ENCODE assay signal across 11 cellular contexts in the genomic region with DNA sequence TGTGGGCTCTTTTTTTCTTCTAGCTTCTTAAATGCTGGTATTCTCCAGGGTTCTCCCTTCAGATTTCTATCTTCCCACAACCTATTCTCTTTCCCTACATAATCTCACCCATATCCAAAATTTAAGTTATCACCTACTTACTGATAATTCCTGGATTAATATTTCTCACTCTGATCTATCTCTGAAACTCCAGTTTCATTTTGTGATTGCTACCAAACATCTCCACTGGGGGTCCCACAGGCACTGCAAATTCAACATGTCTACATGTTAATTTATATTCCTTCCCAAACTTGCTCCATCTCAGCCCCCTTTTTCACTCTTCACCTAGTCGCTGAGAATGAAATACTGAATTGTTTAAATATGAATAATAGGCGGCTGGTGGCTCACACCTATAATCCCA. TPM values are rescaled to one million over a fixed set of nuclear protein-coding genes. Genes with fewer than 3 reads are reported as not detected.
DNase-seq lines count a peak whose midpoint lies in the region; ATAC-seq, FAIRE-seq and TF ChIP-seq lines count a peak whose summit lies in the region.
"Had no signal": no experiment of that assay in that cellular context is flagged by ENCODE, and none has a peak within 500 bp of the region (broad histone marks: within the 10 kb centered on the region; RNA-seq: fewer than 3 reads in every experiment).

No MANE protein-coding gene starts in this region.

- H3K4me1 Mint-ChIP-seq in activated naive CD8-positive, alpha-beta T cell treated with anti-CD3 and anti-CD28 coated beads, Interleukin-2, amount 10 ng/mL, durations not matched to agents 7 days and 5 days: peaks cover 44% of the 10 kb centered on the region
- H3K4me1 Mint-ChIP-seq in activated naive CD8-positive, alpha-beta T cell treated with anti-CD3 and anti-CD28 coated beads for 36 hours: peaks cover 40% of the 10 kb centered on the region
- H3K4me1 Mint-ChIP-seq in chondrocyte (ENCODE audit: low read depth): peaks cover 9% of the 10 kb centered on the region
- H3K4me1 Mint-ChIP-seq in stimulated activated effector memory CD8-positive, alpha-beta T cell treated with anti-CD3 and anti-CD28 coated beads, Interleukin-12 subunit alpha, Interleukin-12 subunit beta, amount 100 ng/mL, for 72 hours: peaks cover 44% of the 10 kb centered on the region

- H3K27ac ChIP-seq in OCI-LY1 (ENCODE audit: low read depth, low read length, poor library complexity, severe bottlenecking) (no peak overlapping the region), substantia nigra (ENCODE audit: low read depth, low read length, poor library complexity, severe bottlenecking) (no peak overlapping the region)
- H3K27ac ChIP-seq: SK-N-MC had no signal

- H3K4me1 ChIP-seq in OCI-LY1 (ENCODE audit: insufficient read depth, low read length, severe bottlenecking): peaks cover 12% of the 10 kb centered on the region

- no peaks in the 10 kb centered on the region; the same call in 1 of the 2 replicates for H3F3A ChIP-seq in OCI-LY1 (ENCODE audit: insufficient read depth, low read length)

- TF ChIP-seq CTCF in OCI-LY1 (IDR thresholded peaks at IDR 0.05; ENCODE audit: low read length) (peak; percentile 58), chondrocyte (IDR thresholded peaks at IDR 0.05) (peak; percentile 65)

- H3K36me3 Mint-ChIP-seq in activated naive CD8-positive, alpha-beta T cell treated with anti-CD3 and anti-CD28 coated beads, Interleukin-2, amount 10 ng/mL, durations not matched to agents 7 days and 5 days: peaks cover 2% of the 10 kb centered on the region
- H3K36me3 Mint-ChIP-seq in activated naive CD8-positive, alpha-beta T cell treated with anti-CD3 and anti-CD28 coated beads for 36 hours: no peaks in the 10 kb centered on the region
- H3K36me3 Mint-ChIP-seq in chondrocyte (ENCODE audit: low read depth): no peaks in the 10 kb centered on the region
- no peaks in the 10 kb centered on the region for H3K36me3 Mint-ChIP-seq in stimulated activated effector memory CD8-positive, alpha-beta T cell treated with anti-CD3 and anti-CD28 coated beads, Interleukin-12 subunit alpha, Interleukin-12 subunit beta, amount 100 ng/mL, for 72 hours

- no peaks in the 10 kb centered on the region for H3K36me3 ChIP-seq in OCI-LY1 (ENCODE audit: insufficient read depth, low read length)

- no peak overlapping the region for H3K27ac Mint-ChIP-seq in activated naive CD8-positive, alpha-beta T cell treated with anti-CD3 and anti-CD28 coated beads, Interleukin-2, amount 10 ng/mL, durations not matched to agents 7 days and 5 days
- H3K27ac Mint-ChIP-seq in activated naive CD8-positive, alpha-beta T cell treated with anti-CD3 and anti-CD28 coated beads for 36 hours: no peak overlapping the region
- H3K27ac Mint-ChIP-seq in chondrocyte (ENCODE audit: unreplicated experiment): no peak overlapping the region
- H3K27ac Mint-ChIP-seq in stimulated activated effector memory CD8-positive, alpha-beta T cell treated with anti-CD3 and anti-CD28 coated beads, Interleukin-12 subunit alpha, Interleukin-12 subunit beta, amount 100 ng/mL, for 72 hours: no peak overlapping the region

- no peak overlapping the region for H3K9ac ChIP-seq in OCI-LY1 (ENCODE audit: low read length)

- H3K4me2 ChIP-seq in OCI-LY1 (ENCODE audit: low read length): no peak overlapping the region

- H3K9me2 ChIP-seq in OCI-LY1 (ENCODE audit: low read depth, low read length): no peaks in the 10 kb centered on the region

- H3K27me3 Mint-ChIP-seq in activated naive CD8-positive, alpha-beta T cell treated with anti-CD3 and anti-CD28 coated beads, Interleukin-2, amount 10 ng/mL, durations not matched to agents 7 days and 5 days: no peaks in the 10 kb centered on the region
- no peaks in the 10 kb centered on the region for H3K27me3 Mint-ChIP-seq in activated naive CD8-positive, alpha-beta T cell treated with anti-CD3 and anti-CD28 coated beads for 36 hours
- peaks cover 2% of the 10 kb centered on the region for H3K27me3 Mint-ChIP-seq in chondrocyte (ENCODE audit: low read depth)

- no peak for FAIRE-seq in frontal cortex (lab: Jason Lieb, UNC)
- FAIRE-seq: kidney had no signal

- H2AFZ ChIP-seq in OCI-LY1 (ENCODE audit: low read length): no peak overlapping the region

- DNase-seq in activated naive CD8-positive, alpha-beta T cell treated with anti-CD3 and anti-CD28 coated beads, Interleukin-2, amount 10 ng/mL, durations not matched to agents 7 days and 5 days: no peak
- DNase-seq in activated naive CD8-positive, alpha-beta T cell treated with anti-CD3 and anti-CD28 coated beads for 36 hours: no peak
- DNase-seq in chondrocyte (ENCODE audit: low spot score) (no peak), substantia nigra (lab: John Stamatoyannopoulos, UW) (no peak), frontal cortex (ENCODE audit: low spot score in 2 of 2) (no peak)
- DNase-seq in stimulated activated effector memory CD8-positive, alpha-beta T cell treated with anti-CD3 and anti-CD28 coated beads, Interleukin-12 subunit alpha, Interleukin-12 subunit beta, amount 100 ng/mL, for 72 hours (ENCODE audit: low spot score in 2 of 2): no peak
- DNase-seq: aorta, kidney had no signal

- no peaks in the 10 kb centered on the region for H4K20me1 ChIP-seq in OCI-LY1 (ENCODE audit: insufficient read depth, low read length)

- ATAC-seq in activated naive CD8-positive, alpha-beta T cell treated with anti-CD3 and anti-CD28 coated beads, Interleukin-2, amount 10 ng/mL, durations not matched to agents 7 days and 5 days (ENCODE audit: low read depth): no peak
- no peak for ATAC-seq in stimulated activated effector memory CD8-positive, alpha-beta T cell treated with anti-CD3 and anti-CD28 coated beads, Interleukin-12 subunit alpha, Interleukin-12 subunit beta, amount 100 ng/mL, for 72 hours
- no peak for ATAC-seq in HG03469 (IDR thresholded peaks at IDR 0.05; ENCODE audit: unreplicated experiment)

- H3K79me2 ChIP-seq in OCI-LY1 (ENCODE audit: insufficient read depth, low read length): no peaks in the 10 kb centered on the region

- H3K27me3 ChIP-seq in OCI-LY1 (ENCODE audit: insufficient read depth, low read length): no peaks in the 10 kb centered on the region

- POLR2A ChIA-PET in activated naive CD8-positive, alpha-beta T cell treated with anti-CD3 and anti-CD28 coated beads, Interleukin-2, amount 10 ng/mL, durations not matched to agents 7 days and 5 days (lab: Charles Lee): interaction anchor here (1.3 to 2.4 kb wide), 2 partner anchors 68 to 149 kb away, joined by 3 to 12 read pairs; no protein-coding TSS in a partner anchor

- no peaks in the 10 kb centered on the region for H3K9me3 ChIP-seq in OCI-LY1 (ENCODE audit: low read length)

- peak overlapping the region; percentile 56 for H3K4me3 Mint-ChIP-seq in activated naive CD8-positive, alpha-beta T cell treated with anti-CD3 and anti-CD28 coated beads, Interleukin-2, amount 10 ng/mL, durations not matched to agents 7 days and 5 days
- no peak overlapping the region for H3K4me3 Mint-ChIP-seq in activated naive CD8-positive, alpha-beta T cell treated with anti-CD3 and anti-CD28 coated beads for 36 hours
- no peak overlapping the region for H3K4me3 Mint-ChIP-seq in chondrocyte (ENCODE audit: unreplicated experiment)
- H3K4me3 Mint-ChIP-seq in stimulated activated effector memory CD8-positive, alpha-beta T cell treated with anti-CD3 and anti-CD28 coated beads, Interleukin-12 subunit alpha, Interleukin-12 subunit beta, amount 100 ng/mL, for 72 hours: peak overlapping the region; percentile 5

- H3K4me3 ChIP-seq in OCI-LY1 (ENCODE audit: low read depth, low read length, poor library complexity, severe bottlenecking): no peak overlapping the region
- H3K4me3 ChIP-seq: SK-N-MC had no signal

- no peaks in the 10 kb centered on the region for H3K9me3 Mint-ChIP-seq in activated naive CD8-positive, alpha-beta T cell treated with anti-CD3 and anti-CD28 coated beads, Interleukin-2, amount 10 ng/mL, durations not matched to agents 7 days and 5 days
- H3K9me3 Mint-ChIP-seq in activated naive CD8-positive, alpha-beta T cell treated with anti-CD3 and anti-CD28 coated beads for 36 hours: no peaks in the 10 kb centered on the region
- H3K9me3 Mint-ChIP-seq in chondrocyte (ENCODE audit: low read depth): no peaks in the 10 kb centered on the region
- no peaks in the 10 kb centered on the region for H3K9me3 Mint-ChIP-seq in stimulated activated effector memory CD8-positive, alpha-beta T cell treated with anti-CD3 and anti-CD28 coated beads, Interleukin-12 subunit alpha, Interleukin-12 subunit beta, amount 100 ng/mL, for 72 hours

RNA-seq across cellular contexts. Expression of a gene that starts 9.9 kb away (rescaled TPM):
- not detected for total RNA-seq in activated naive CD8-positive, alpha-beta T cell treated with anti-CD3 and anti-CD28 coated beads, Interleukin-2, amount 10 ng/mL, durations not matched to agents 7 days and 5 days
- not detected for total RNA-seq in activated naive CD8-positive, alpha-beta T cell treated with anti-CD3 and anti-CD28 coated beads for 36 hours
- total RNA-seq in chondrocyte (not detected in 3 replicates), frontal cortex (under 0.01 TPM)
- total RNA-seq: aorta, kidney had no signal

RNA-seq across cellular contexts. Expression of a gene that starts 21.6 kb away (rescaled TPM):
- under 1 TPM in 1 of 2 experiments, not detected in 1; 0.19 TPM for total RNA-seq in activated naive CD8-positive, alpha-beta T cell treated with anti-CD3 and anti-CD28 coated beads, Interleukin-2, amount 10 ng/mL, durations not matched to agents 7 days and 5 days
- total RNA-seq in activated naive CD8-positive, alpha-beta T cell treated with anti-CD3 and anti-CD28 coated beads for 36 hours: under 1 TPM in 1 of 2 experiments, not detected in 1; 0.08 TPM
- not detected in 3 replicates for total RNA-seq in chondrocyte
- not detected for total RNA-seq in frontal cortex

Comparison
In these comparisons a context has a peak if more than half of its experiments do, and no peak if none do; other contexts are left out.
1. H3K4me3 Mint-ChIP-seq: peak in activated naive CD8-positive, alpha-beta T cell treated with anti-CD3 and anti-CD28 coated beads, Interleukin-2, amount 10 ng/mL, durations not matched to agents 7 days and 5 days (single experiment) and stimulated activated effector memory CD8-positive, alpha-beta T cell treated with anti-CD3 and anti-CD28 coated beads, Interleukin-12 subunit alpha, Interleukin-12 subunit beta, amount 100 ng/mL, for 72 hours (single experiment); none in activated naive CD8-positive, alpha-beta T cell treated with anti-CD3 and anti-CD28 coated beads for 36 hours (single experiment) and chondrocyte (single experiment).